2 cellular contexts compared by ENCODE assay signal in the genomic region with DNA sequence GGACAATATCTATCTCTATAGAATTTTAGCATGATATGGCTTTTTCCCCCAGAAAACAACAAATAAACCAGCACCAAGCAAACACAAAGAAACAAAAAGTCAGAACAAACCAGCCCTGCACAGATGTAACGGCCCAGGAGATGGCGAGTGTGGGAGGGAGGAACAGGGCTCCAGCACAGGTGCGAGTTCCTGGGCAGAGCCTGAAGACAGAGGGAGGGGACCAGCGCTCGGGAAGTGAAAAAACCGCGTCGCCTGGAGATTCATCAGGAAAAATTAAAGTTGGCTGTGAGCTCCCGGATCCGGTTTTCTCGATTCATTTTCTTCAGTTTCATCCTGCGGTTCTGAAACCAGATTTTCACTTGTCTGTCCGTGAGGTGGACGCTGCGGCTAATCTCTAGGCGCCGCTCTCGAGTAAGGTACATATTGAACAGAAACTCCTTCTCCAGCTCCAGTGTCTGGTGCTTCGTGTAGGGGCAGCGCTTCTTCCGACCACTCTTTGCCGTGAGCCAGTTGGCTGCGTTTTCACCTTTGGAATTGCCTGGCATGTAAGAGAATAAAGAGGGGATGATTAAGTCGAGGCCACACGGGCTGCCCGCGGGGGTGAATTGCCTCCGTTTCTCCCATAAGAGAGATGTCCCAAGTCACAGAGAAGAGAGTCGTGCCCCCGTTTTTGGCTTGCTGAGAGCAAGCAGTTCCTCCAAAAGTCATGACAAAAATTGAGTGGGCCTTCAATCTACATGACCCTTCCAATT.
TF ChIP-seq lines count a peak whose summit lies in the region.

No MANE protein-coding gene starts in this region.

TF ChIP-seq in SK-N-SH treated with all-trans-retinoic acid at 6 μM for 48 hours, 23 proteins besides CTCF, POLR2A, EP300 and RAD21 (continued from another document):
- TF ChIP-seq, protein P1, sequence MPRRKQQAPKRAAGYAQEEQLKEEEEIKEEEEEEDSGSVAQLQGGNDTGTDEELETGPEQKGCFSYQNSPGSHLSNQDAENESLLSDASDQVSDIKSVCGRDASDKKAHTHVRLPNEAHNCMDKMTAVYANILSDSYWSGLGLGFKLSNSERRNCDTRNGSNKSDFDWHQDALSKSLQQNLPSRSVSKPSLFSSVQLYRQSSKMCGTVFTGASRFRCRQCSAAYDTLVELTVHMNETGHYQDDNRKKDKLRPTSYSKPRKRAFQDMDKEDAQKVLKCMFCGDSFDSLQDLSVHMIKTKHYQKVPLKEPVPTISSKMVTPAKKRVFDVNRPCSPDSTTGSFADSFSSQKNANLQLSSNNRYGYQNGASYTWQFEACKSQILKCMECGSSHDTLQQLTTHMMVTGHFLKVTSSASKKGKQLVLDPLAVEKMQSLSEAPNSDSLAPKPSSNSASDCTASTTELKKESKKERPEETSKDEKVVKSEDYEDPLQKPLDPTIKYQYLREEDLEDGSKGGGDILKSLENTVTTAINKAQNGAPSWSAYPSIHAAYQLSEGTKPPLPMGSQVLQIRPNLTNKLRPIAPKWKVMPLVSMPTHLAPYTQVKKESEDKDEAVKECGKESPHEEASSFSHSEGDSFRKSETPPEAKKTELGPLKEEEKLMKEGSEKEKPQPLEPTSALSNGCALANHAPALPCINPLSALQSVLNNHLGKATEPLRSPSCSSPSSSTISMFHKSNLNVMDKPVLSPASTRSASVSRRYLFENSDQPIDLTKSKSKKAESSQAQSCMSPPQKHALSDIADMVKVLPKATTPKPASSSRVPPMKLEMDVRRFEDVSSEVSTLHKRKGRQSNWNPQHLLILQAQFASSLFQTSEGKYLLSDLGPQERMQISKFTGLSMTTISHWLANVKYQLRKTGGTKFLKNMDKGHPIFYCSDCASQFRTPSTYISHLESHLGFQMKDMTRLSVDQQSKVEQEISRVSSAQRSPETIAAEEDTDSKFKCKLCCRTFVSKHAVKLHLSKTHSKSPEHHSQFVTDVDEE (CRISPR knock-in tag; IDR thresholded peaks at IDR 0.05) = no peak
- no peak for TF ChIP-seq GLIS3 (CRISPR knock-in tag; IDR thresholded peaks at IDR 0.05)
- TF ChIP-seq, protein P2, sequence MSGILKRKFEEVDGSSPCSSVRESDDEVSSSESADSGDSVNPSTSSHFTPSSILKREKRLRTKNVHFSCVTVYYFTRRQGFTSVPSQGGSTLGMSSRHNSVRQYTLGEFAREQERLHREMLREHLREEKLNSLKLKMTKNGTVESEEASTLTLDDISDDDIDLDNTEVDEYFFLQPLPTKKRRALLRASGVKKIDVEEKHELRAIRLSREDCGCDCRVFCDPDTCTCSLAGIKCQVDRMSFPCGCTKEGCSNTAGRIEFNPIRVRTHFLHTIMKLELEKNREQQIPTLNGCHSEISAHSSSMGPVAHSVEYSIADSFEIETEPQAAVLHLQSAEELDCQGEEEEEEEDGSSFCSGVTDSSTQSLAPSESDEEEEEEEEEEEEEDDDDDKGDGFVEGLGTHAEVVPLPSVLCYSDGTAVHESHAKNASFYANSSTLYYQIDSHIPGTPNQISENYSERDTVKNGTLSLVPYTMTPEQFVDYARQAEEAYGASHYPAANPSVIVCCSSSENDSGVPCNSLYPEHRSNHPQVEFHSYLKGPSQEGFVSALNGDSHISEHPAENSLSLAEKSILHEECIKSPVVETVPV (CRISPR knock-in tag; IDR thresholded peaks at IDR 0.05) = no peak
- TF ChIP-seq, protein P3, sequence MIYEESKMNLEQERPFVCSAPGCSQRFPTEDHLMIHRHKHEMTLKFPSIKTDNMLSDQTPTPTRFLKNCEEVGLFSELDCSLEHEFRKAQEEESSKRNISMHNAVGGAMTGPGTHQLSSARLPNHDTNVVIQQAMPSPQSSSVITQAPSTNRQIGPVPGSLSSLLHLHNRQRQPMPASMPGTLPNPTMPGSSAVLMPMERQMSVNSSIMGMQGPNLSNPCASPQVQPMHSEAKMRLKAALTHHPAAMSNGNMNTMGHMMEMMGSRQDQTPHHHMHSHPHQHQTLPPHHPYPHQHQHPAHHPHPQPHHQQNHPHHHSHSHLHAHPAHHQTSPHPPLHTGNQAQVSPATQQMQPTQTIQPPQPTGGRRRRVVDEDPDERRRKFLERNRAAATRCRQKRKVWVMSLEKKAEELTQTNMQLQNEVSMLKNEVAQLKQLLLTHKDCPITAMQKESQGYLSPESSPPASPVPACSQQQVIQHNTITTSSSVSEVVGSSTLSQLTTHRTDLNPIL (CRISPR knock-in tag; IDR thresholded peaks at IDR 0.05; ENCODE audit: low read depth) = no peak
- TF ChIP-seq ZFP30 (CRISPR knock-in tag; IDR thresholded peaks at IDR 0.05) = no peak
- TF ChIP-seq CSDC2 (CRISPR knock-in tag; IDR thresholded peaks at IDR 0.05) = no peak
- no peak for TF ChIP-seq ISL1 (CRISPR knock-in tag; IDR thresholded peaks at IDR 0.05)
- TF ChIP-seq ZNF70 (CRISPR knock-in tag; IDR thresholded peaks at IDR 0.05) = no peak
- TF ChIP-seq, protein P4, sequence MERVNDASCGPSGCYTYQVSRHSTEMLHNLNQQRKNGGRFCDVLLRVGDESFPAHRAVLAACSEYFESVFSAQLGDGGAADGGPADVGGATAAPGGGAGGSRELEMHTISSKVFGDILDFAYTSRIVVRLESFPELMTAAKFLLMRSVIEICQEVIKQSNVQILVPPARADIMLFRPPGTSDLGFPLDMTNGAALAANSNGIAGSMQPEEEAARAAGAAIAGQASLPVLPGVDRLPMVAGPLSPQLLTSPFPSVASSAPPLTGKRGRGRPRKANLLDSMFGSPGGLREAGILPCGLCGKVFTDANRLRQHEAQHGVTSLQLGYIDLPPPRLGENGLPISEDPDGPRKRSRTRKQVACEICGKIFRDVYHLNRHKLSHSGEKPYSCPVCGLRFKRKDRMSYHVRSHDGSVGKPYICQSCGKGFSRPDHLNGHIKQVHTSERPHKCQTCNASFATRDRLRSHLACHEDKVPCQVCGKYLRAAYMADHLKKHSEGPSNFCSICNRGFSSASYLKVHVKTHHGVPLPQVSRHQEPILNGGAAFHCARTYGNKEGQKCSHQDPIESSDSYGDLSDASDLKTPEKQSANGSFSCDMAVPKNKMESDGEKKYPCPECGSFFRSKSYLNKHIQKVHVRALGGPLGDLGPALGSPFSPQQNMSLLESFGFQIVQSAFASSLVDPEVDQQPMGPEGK (CRISPR knock-in tag; IDR thresholded peaks at IDR 0.05; ENCODE audit: borderline replicate concordance) = no peak
- no peak for TF ChIP-seq ZFP3 (CRISPR knock-in tag; IDR thresholded peaks at IDR 0.05)
- TF ChIP-seq, protein P5, sequence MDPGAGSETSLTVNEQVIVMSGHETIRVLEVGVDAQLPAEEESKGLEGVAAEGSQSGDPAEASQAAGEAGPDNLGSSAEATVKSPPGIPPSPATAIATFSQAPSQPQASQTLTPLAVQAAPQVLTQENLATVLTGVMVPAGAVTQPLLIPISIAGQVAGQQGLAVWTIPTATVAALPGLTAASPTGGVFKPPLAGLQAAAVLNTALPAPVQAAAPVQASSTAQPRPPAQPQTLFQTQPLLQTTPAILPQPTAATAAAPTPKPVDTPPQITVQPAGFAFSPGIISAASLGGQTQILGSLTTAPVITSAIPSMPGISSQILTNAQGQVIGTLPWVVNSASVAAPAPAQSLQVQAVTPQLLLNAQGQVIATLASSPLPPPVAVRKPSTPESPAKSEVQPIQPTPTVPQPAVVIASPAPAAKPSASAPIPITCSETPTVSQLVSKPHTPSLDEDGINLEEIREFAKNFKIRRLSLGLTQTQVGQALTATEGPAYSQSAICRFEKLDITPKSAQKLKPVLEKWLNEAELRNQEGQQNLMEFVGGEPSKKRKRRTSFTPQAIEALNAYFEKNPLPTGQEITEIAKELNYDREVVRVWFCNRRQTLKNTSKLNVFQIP (CRISPR knock-in tag; IDR thresholded peaks at IDR 0.05; ENCODE audit: borderline replicate concordance, low read depth) = no peak
- TF ChIP-seq TOX (CRISPR knock-in tag; IDR thresholded peaks at IDR 0.05; ENCODE audit: borderline replicate concordance) = no peak
- no peak for TF ChIP-seq SNAI2 (CRISPR knock-in tag; IDR thresholded peaks at IDR 0.05)
TF ChIP-seq in SK-N-SH treated with all-trans-retinoic acid at 6 μM for 48 hours: peak in this region for 0.

TF ChIP-seq in SK-N-SH, 30 proteins besides CTCF, POLR2A, EP300 and RAD21 (continued from another document):
- TF ChIP-seq, protein P6, sequence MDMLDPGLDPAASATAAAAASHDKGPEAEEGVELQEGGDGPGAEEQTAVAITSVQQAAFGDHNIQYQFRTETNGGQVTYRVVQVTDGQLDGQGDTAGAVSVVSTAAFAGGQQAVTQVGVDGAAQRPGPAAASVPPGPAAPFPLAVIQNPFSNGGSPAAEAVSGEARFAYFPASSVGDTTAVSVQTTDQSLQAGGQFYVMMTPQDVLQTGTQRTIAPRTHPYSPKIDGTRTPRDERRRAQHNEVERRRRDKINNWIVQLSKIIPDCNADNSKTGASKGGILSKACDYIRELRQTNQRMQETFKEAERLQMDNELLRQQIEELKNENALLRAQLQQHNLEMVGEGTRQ (IDR thresholded peaks at IDR 0.05; ENCODE audit: borderline replicate concordance, low read depth, low read length) = no peak
- TF ChIP-seq RXRA (IDR thresholded peaks at IDR 0.05; ENCODE audit: borderline replicate concordance, low read depth) (no peak), SIN3A (IDR thresholded peaks at IDR 0.05; ENCODE audit: borderline replicate concordance, low read depth, low read length) (no peak), TAF1 (IDR thresholded peaks at IDR 0.05; ENCODE audit: borderline replicate concordance, low read depth, low read length) (no peak), NFIC (IDR thresholded peaks at IDR 0.05; ENCODE audit: borderline replicate concordance) (no peak)
